In genomic region chr4:153792893-153793227, GRCh38 we compare ENCODE assay signal across 12 cellular contexts. TPM values are rescaled to one million over a fixed set of nuclear protein-coding genes. Genes with fewer than 3 reads are reported as not detected.
DNase-seq lines count a peak whose midpoint lies in the region; ATAC-seq, FAIRE-seq and TF ChIP-seq lines count a peak whose summit lies in the region.
"Had no signal": no experiment of that assay in that cellular context is flagged by ENCODE, and none has a peak within 500 bp of the region (broad histone marks: within the 10 kb centered on the region; RNA-seq: fewer than 3 reads in every experiment).

No MANE protein-coding gene starts in this region.

- H3K9me3 ChIP-seq in HUES48 (ENCODE audit: control insufficient read depth, insufficient read depth, low read length) (no peaks in the 10 kb centered on the region), H1 (ENCODE audit: insufficient read depth in 2 of 2, low read depth in 1 of 2, low read length in 1 of 2) (no peaks in the 10 kb centered on the region)
- no peaks in the 10 kb centered on the region for H3K9me3 ChIP-seq in naive thymus-derived CD4-positive, alpha-beta T cell (ENCODE audit: control insufficient read depth in 2 of 3, low read length in 3 of 3)
- H3K9me3 ChIP-seq: colonic mucosa had no signal

- H2BK15ac ChIP-seq in H1 (ENCODE audit: low read length) = peak overlapping the region; percentile 67; the same call in 1 of the 2 replicates

- H2BK5ac ChIP-seq in H1 (ENCODE audit: low read depth, low read length) = peak overlapping the region; percentile 90; the same call in 1 of the 2 replicates

- H3K36me3 ChIP-seq in HUES48 (ENCODE audit: control insufficient read depth, insufficient read depth, low read length) = no peaks in the 10 kb centered on the region
- no peaks in the 10 kb centered on the region for H3K36me3 ChIP-seq in H1 (ENCODE audit: control insufficient read depth in 2 of 4, insufficient read depth in 4 of 4, low read length in 3 of 4)
- H3K36me3 ChIP-seq in naive thymus-derived CD4-positive, alpha-beta T cell (ENCODE audit: control insufficient read depth in 2 of 3, insufficient read depth in 3 of 3, low read length in 3 of 3) = no peaks in the 10 kb centered on the region
- H3K36me3 ChIP-seq: colonic mucosa had no signal

- H3K23me2 ChIP-seq in H1 (ENCODE audit: low read depth, low read length) = peaks cover 29% of the 10 kb centered on the region

- peak overlapping the region; percentile 32 for H4K91ac ChIP-seq in H1 (replicated peaks; ENCODE audit: insufficient read length, low read length)

- H3K4me1 Mint-ChIP-seq in naive thymus-derived CD4-positive, alpha-beta T cell = peaks cover 19 to 56% (median 38%) of the 10 kb centered on the region in 7 donors

- POLR2A ChIA-PET in H1 (lab: Charles Lee; ENCODE audit: partially characterized antibody) = interaction anchor here (0.6 to 5.1 kb wide), 8 partner anchors 9 to 227 kb away, joined by 3 to 77 read pairs (median 6); no protein-coding TSS in a partner anchor
- POLR2A ChIA-PET in naive thymus-derived CD4-positive, alpha-beta T cell (lab: Charles Lee) = no interaction called here

- TF ChIP-seq CTCF in AG10803 (conservative IDR thresholded peaks at IDR 0.05; ENCODE audit: low read length) (no peak), H1 (IDR thresholded peaks at IDR 0.05; ENCODE audit: control extremely low read depth in 1 of 3, insufficient read depth in 1 of 3, low read depth in 1 of 3, low read length in 3 of 3) (peak in 2 of 3 experiments; percentile 54 to 58; a peak in 3 of 4 replicates)

- H3K18ac ChIP-seq in H1 (ENCODE audit: extremely low read depth, low read length) = peak overlapping the region; percentile 89

- H3K4ac ChIP-seq in H1 (replicated peaks; ENCODE audit: insufficient read length, low read depth, low read length) = no peak overlapping the region

- peaks cover 65 to 94% (median 78%) of the 10 kb centered on the region in 5 donors for H3K27me3 Mint-ChIP-seq in naive thymus-derived CD4-positive, alpha-beta T cell

- CTCF ChIA-PET in H1 (lab: Charles Lee; ENCODE audit: partially characterized antibody) = interaction anchor here (0.7 to 9.5 kb wide), 40 partner anchors 11 to 715 kb away, joined by 3 to 117 read pairs (median 4); no protein-coding TSS in a partner anchor
- CTCF ChIA-PET in naive thymus-derived CD4-positive, alpha-beta T cell (lab: Charles Lee) = interaction anchor here (0.6 kb wide), 1 partner anchor 9 kb away, joined by 4 read pairs; no protein-coding TSS in a partner anchor

- 8% methylated on average over 17 of the region's 17 CpGs; no CpG with 5 or more reads in 1 of the 2 experiments for WGBS in H1 (ENCODE audit: extremely low coverage in 1 of 2, insufficient coverage in 1 of 2, insufficient read length in 1 of 2, insufficient replicate concordance in 2 of 2, low coverage in 1 of 2, low lambda C conversion rate in 2 of 2, missing lambda C conversion rate in 1 of 2), 2 experiments

- H4K8ac ChIP-seq in H1 (ENCODE audit: extremely low read depth, insufficient read depth, low read length) = peak overlapping the region; percentile 87; the same call in 1 of the 2 replicates

- H3K79me1 ChIP-seq in H1 (ENCODE audit: low read depth, low read length) = no peaks in the 10 kb centered on the region

- no peak overlapping the region for H4K5ac ChIP-seq in H1 (ENCODE audit: insufficient read length, low read depth, low read length)

- H3K23ac ChIP-seq in H1 (ENCODE audit: insufficient read length) = no peak overlapping the region

- peak overlapping the region; percentile 87 for H3K9ac ChIP-seq in HUES48 (ENCODE audit: low read depth, low read length)
- H3K9ac ChIP-seq in H1 (replicated peaks in 1 of 4; ENCODE audit: extremely low read depth in 1 of 4, low read depth in 3 of 4, low read length in 3 of 4) = peak overlapping the region in 3 of 4 experiments; percentile 75 to 82 (median 78); a peak in 6 of 7 replicates

- H2BK120ac ChIP-seq in H1 (replicated peaks; ENCODE audit: low read depth, low read length) = no peak overlapping the region

- H3K27me3 ChIP-seq in HUES48 (ENCODE audit: control insufficient read depth, insufficient read depth, low read length) = peaks cover 31% of the 10 kb centered on the region
- H3K27me3 ChIP-seq in H1 (replicated peaks in 1 of 4; ENCODE audit: control insufficient read depth in 3 of 4, extremely low read depth in 1 of 4, insufficient read depth in 3 of 4, low read length in 3 of 4) = peaks cover 0 to 11% (median 8%) of the 10 kb centered on the region in 4 experiments; a peak in 5 of 7 replicates
- peaks cover 7 to 26% of the 10 kb centered on the region in 2 donors for H3K27me3 ChIP-seq in naive thymus-derived CD4-positive, alpha-beta T cell (ENCODE audit: control insufficient read depth in 2 of 2, insufficient read depth in 2 of 2, low read length in 2 of 2)

- H3K4me2 ChIP-seq in H1 (ENCODE audit: insufficient read depth in 1 of 2, low read depth in 2 of 2, low read length in 2 of 2) = peak overlapping the region; percentile 85 to 96

- no peak for FAIRE-seq in H1 (lab: Jason Lieb, UNC)
- FAIRE-seq: GM12892 had no signal

- H2BK20ac ChIP-seq in H1 (ENCODE audit: low read length) = peak overlapping the region; percentile 83; the same call in 1 of the 2 replicates

- H3K56ac ChIP-seq in H1 (replicated peaks; ENCODE audit: insufficient read length, low read depth, low read length) = no peak overlapping the region

- no peak for TF ChIP-seq POLR2A in H1 (IDR thresholded peaks at IDR 0.05; ENCODE audit: control extremely low read depth in 1 of 2, low read depth in 2 of 2, low read length in 2 of 2)

- H3K14ac ChIP-seq in H1 (ENCODE audit: insufficient read length) = no peak overlapping the region

- TF ChIP-seq RAD21 in H1 (IDR thresholded peaks at IDR 0.05 in 1 of 2, conservative IDR thresholded peaks at IDR 0.05 in 1 of 2; ENCODE audit: low read depth in 2 of 2, low read length in 2 of 2) = peak; percentile 39 to 43; a peak in 2 of 4 replicates

- H2AK5ac ChIP-seq in H1 (ENCODE audit: low read depth, low read length) = no peak overlapping the region; the same call in 1 of the 2 replicates

- peak overlapping the region; percentile 91; the same call in 1 of the 2 replicates for H2BK12ac ChIP-seq in H1 (ENCODE audit: low read depth, low read length)

- H3K4me3 ChIP-seq in AG10803 (ENCODE audit: low read length) (peak overlapping the region; percentile 40), HUES48 (ENCODE audit: low read depth, low read length) (peak overlapping the region; percentile 70), H1 (ENCODE audit: extremely low read depth in 1 of 4, insufficient read depth in 2 of 4, low read depth in 3 of 4, low read length in 4 of 4) (peak overlapping the region; percentile 59 to 94 (median 78))
- peak overlapping the region; percentile 38 for H3K4me3 ChIP-seq in naive thymus-derived CD4-positive, alpha-beta T cell (ENCODE audit: low read length)
- H3K4me3 ChIP-seq: colonic mucosa had no signal

- peaks cover 9 to 10% of the 10 kb centered on the region in 2 experiments for H3K79me2 ChIP-seq in H1 (ENCODE audit: control insufficient read depth in 1 of 2, insufficient read depth in 2 of 2, low read length in 2 of 2)

- peaks cover 0 to 3% (median 0%) of the 10 kb centered on the region in 5 donors for H3K36me3 Mint-ChIP-seq in naive thymus-derived CD4-positive, alpha-beta T cell

- peaks cover 0 to 4% of the 10 kb centered on the region in 2 experiments for H4K20me1 ChIP-seq in H1 (replicated peaks in 1 of 2; ENCODE audit: control insufficient read depth in 1 of 2, insufficient read depth in 2 of 2, low read length in 2 of 2)

- peak overlapping the region in 1 of 9 donors; percentile 38 for H3K27ac Mint-ChIP-seq in naive thymus-derived CD4-positive, alpha-beta T cell

- peak overlapping the region; percentile 64; the same call in 1 of the 2 replicates for H2AFZ ChIP-seq in H1 (ENCODE audit: low read length)

- DNase-seq in AG10803 (ENCODE audit: low read depth) (no peak), H1 (ENCODE audit: low read depth in 1 of 2, low spot score in 2 of 2) (no peak), germinal center (ENCODE audit: low spot score) (no peak), NCI-H146 treated with DMSO at 0.1 percent for 48 hours (lab: John Stamatoyannopoulos, UW; ENCODE audit: unreplicated experiment) (no peak), NCI-H526 (lab: John Stamatoyannopoulos, UW) (no peak)
- DNase-seq in naive thymus-derived CD4-positive, alpha-beta T cell = no peak
- DNase-seq: KG1, NCI-H2227 treated with DMSO at 0.1 percent for 48 hours had no signal

- no peak for ATAC-seq in naive thymus-derived CD4-positive, alpha-beta T cell
- ATAC-seq in GM21390 (IDR thresholded peaks at IDR 0.05; ENCODE audit: unreplicated experiment) = no peak

- peak overlapping the region; percentile 30 to 87 (median 80) for H3K4me3 Mint-ChIP-seq in naive thymus-derived CD4-positive, alpha-beta T cell

- peaks cover 0 to 3% (median 0%) of the 10 kb centered on the region in 11 donors for H3K9me3 Mint-ChIP-seq in naive thymus-derived CD4-positive, alpha-beta T cell

- intact Hi-C loops in naive thymus-derived CD4-positive, alpha-beta T cell (cut with micrococcal nuclease) = loop anchor here in 1 of 2 donors (5.0 to 10.0 kb wide), 2 partner anchors 759 to 1582 kb away; partner anchors contain the start of genes MAP9 and PLRG1

- H3K27ac ChIP-seq in HUES48 (ENCODE audit: low read depth, low read length) = peak overlapping the region; percentile 21
- H3K27ac ChIP-seq in H1 (ENCODE audit: low read depth, low read length) = no peak overlapping the region
- no peak overlapping the region for H3K27ac ChIP-seq in naive thymus-derived CD4-positive, alpha-beta T cell (ENCODE audit: low read depth, low read length)
- H3K27ac ChIP-seq: colonic mucosa had no signal

- H3K4me1 ChIP-seq in HUES48 (ENCODE audit: control insufficient read depth, insufficient read depth, low read length) = peaks cover 19% of the 10 kb centered on the region
- H3K4me1 ChIP-seq in H1 (replicated peaks in 1 of 4; ENCODE audit: control insufficient read depth in 3 of 4, insufficient read depth in 4 of 4, low read length in 3 of 4) = peaks cover 0 to 18% (median 12%) of the 10 kb centered on the region in 4 experiments; a peak in 6 of 7 replicates
- peaks cover 13 to 37% of the 10 kb centered on the region in 2 donors for H3K4me1 ChIP-seq in naive thymus-derived CD4-positive, alpha-beta T cell (ENCODE audit: control insufficient read depth in 2 of 2, insufficient read depth in 2 of 2, low read length in 2 of 2)

- no peak for TF ChIP-seq EP300 in H1 (IDR thresholded peaks at IDR 0.05; ENCODE audit: borderline replicate concordance in 1 of 2, low read depth in 2 of 2, low read length in 2 of 2)

RNA-seq across cellular contexts. Expression of gene SFRP2, which starts 4.0 kb away (rescaled TPM):
- 342 and 354 TPM in 2 replicates for total RNA-seq in H1 (2021; fragmentation: NEBNext Ultra II Directional; extraction: Animal tissue kit (Norgen Biotek cat#: 25700))
- 108 and 177 TPM in 2 replicates for polyA plus RNA-seq in H1 (2011; rRNA removed)
- 73.3 TPM for polyA plus RNA-seq in H1 (2011; cell fraction: cytosol; rRNA removed)
- polyA plus RNA-seq in H1 (2011; cell fraction: nucleus; rRNA removed) = 124 TPM
- 338 to 388 TPM (median 363 TPM) in 4 replicates for polyA plus RNA-seq in H1 (2012, experiment 1 of 2)
- polyA plus RNA-seq in H1 (2012, experiment 2 of 2) = 372 TPM
- polyA plus RNA-seq in H1 (2013, experiment 1 of 2) = 748 TPM
- polyA plus RNA-seq in H1 (2013, experiment 2 of 2) = 812 TPM
- 54.6 and 56.4 TPM in 2 replicates for polyA minus RNA-seq in H1 (2011; rRNA and poly(A)+ RNA removed)
- 119 TPM for polyA minus RNA-seq in H1 (2011; cell fraction: cytosol; rRNA and poly(A)+ RNA removed)
- polyA minus RNA-seq in H1 (2011; cell fraction: nucleus; rRNA and poly(A)+ RNA removed) = 63.1 TPM
- total RNA-seq in naive thymus-derived CD4-positive, alpha-beta T cell = not detected
- not detected for polyA plus RNA-seq in naive thymus-derived CD4-positive, alpha-beta T cell

RNA-seq across cellular contexts. Expression of gene RNF175, which starts 33.0 kb away (rescaled TPM):
- 7.3 and 7.9 TPM in 2 replicates for total RNA-seq in H1 (2021; fragmentation: NEBNext Ultra II Directional; extraction: Animal tissue kit (Norgen Biotek cat#: 25700))
- polyA plus RNA-seq in H1 (2011; rRNA removed) = 4.7 and 9.8 TPM in 2 replicates
- polyA plus RNA-seq in H1 (2011; cell fraction: cytosol; rRNA removed) = 7.9 TPM
- 8.2 TPM for polyA plus RNA-seq in H1 (2011; cell fraction: nucleus; rRNA removed)
- 7.0 to 11.4 TPM (median 7.5 TPM) in 4 replicates for polyA plus RNA-seq in H1 (2012, experiment 1 of 2)
- polyA plus RNA-seq in H1 (2012, experiment 2 of 2) = 3.4 TPM
- 5.1 TPM for polyA plus RNA-seq in H1 (2013, experiment 1 of 2)
- 4.8 TPM for polyA plus RNA-seq in H1 (2013, experiment 2 of 2)
- 17.9 and 20.3 TPM in 2 replicates for polyA minus RNA-seq in H1 (2011; rRNA and poly(A)+ RNA removed)
- polyA minus RNA-seq in H1 (2011; cell fraction: cytosol; rRNA and poly(A)+ RNA removed) = 7.5 TPM
- 29.8 TPM for polyA minus RNA-seq in H1 (2011; cell fraction: nucleus; rRNA and poly(A)+ RNA removed)
- 10 to 100 TPM in 1 of 5 experiments, 1 to 10 TPM in 3, not detected in 1; 6.4 to 11.1 (median 8.4) TPM for total RNA-seq in naive thymus-derived CD4-positive, alpha-beta T cell
- 10 to 100 TPM in 1 of 2 donors, 1 to 10 TPM in 1; 8.4 to 14.0 TPM for polyA plus RNA-seq in naive thymus-derived CD4-positive, alpha-beta T cell

Comparison
In these comparisons a context has a peak if more than half of its experiments do, and no peak if none do; other contexts are left out.
1. RNA of gene SFRP2, which starts 4.0 kb away (total RNA-seq): 342 to 354 TPM in H1; not detected in naive thymus-derived CD4-positive, alpha-beta T cell; every median in the first group is over 100 times any median in the second.
2. Peak in every context shown above with its lines, with median percentiles within 50 percentile points of each other: H3K4me3 ChIP-seq.